In genomic region chr4:4486969-4487368, GRCh38 we compare ENCODE assay signal across 20 cellular contexts. TPM values are rescaled to one million over a fixed set of nuclear protein-coding genes. Genes with fewer than 3 reads are reported as not detected.
DNase-seq lines count a peak whose midpoint lies in the region; ATAC-seq and TF ChIP-seq lines count a peak whose summit lies in the region.
"Had no signal": no experiment of that assay in that cellular context is flagged by ENCODE, and none has a peak within 500 bp of the region (broad histone marks: within the 10 kb centered on the region; RNA-seq: fewer than 3 reads in every experiment).

No MANE protein-coding gene starts in this region.

- no peaks in the 10 kb centered on the region for H3K27me3 ChIP-seq in right lobe of liver
- no peaks in the 10 kb centered on the region for H3K27me3 ChIP-seq in PC-3 (ENCODE audit: low read length)
- H3K27me3 ChIP-seq: BE2C had no signal

- WGBS in right lobe of liver (ENCODE audit: insufficient coverage, low coverage, low lambda C conversion rate, missing lambda C conversion rate), result 24% methylated on average over 3 of the region's 3 CpGs

- H3K79me2 ChIP-seq in PC-3 (ENCODE audit: low read length), result peaks cover 12% of the 10 kb centered on the region

- no peak overlapping the region for H3K4me2 ChIP-seq in PC-3 (ENCODE audit: low read length)
- H3K4me2 ChIP-seq: GM23338 had no signal

- POLR2A ChIA-PET in PC-3 (lab: Charles Lee; ENCODE audit: unreplicated experiment), result no interaction called here

- ATAC-seq in left colon, result peak; percentile 37
- peak; percentile 71 to 84 (median 82) for ATAC-seq in right lobe of liver
- ATAC-seq in GM19397 (IDR thresholded peaks at IDR 0.05; ENCODE audit: unreplicated experiment), result no peak
- ATAC-seq in PC-3, result no peak
- no peak for ATAC-seq in GM21737 (IDR thresholded peaks at IDR 0.05; ENCODE audit: unreplicated experiment)
- ATAC-seq: GM23338 had no signal

- no peaks in the 10 kb centered on the region for H3F3A ChIP-seq in PC-3 (ENCODE audit: low read length, unreplicated experiment)

- H3K9me3 ChIP-seq in right lobe of liver, result no peaks in the 10 kb centered on the region
- no peaks in the 10 kb centered on the region for H3K9me3 ChIP-seq in PC-3 (ENCODE audit: low read length)
- H3K9me3 ChIP-seq: BE2C, Caco-2 had no signal

- TF ChIP-seq CTCF in right lobe of liver (IDR thresholded peaks at IDR 0.05) (no peak), PC-3 (conservative IDR thresholded peaks at IDR 0.05; ENCODE audit: low read depth, low read length) (no peak)

- H3K27ac ChIP-seq in right lobe of liver (no peak overlapping the region), PC-3 (ENCODE audit: low read length) (no peak overlapping the region)
- H3K27ac ChIP-seq: HL-60 had no signal

- BruUV-seq in PC-3 (replicated peaks; lab: Mats Ljungman, UMichigan), result no TSS peak

- no peak for TF ChIP-seq POLR2A in right lobe of liver (IDR thresholded peaks at IDR 0.05)

- H4K20me1 ChIP-seq in PC-3 (ENCODE audit: low read length), result 0 out of 2 replicates have a peak, but pooled peaks cover 6% of the 10 kb centered on the region

- no peaks in the 10 kb centered on the region for H3K36me3 ChIP-seq in right lobe of liver
- H3K36me3 ChIP-seq in PC-3 (ENCODE audit: low read depth, low read length), result no peaks in the 10 kb centered on the region
- H3K36me3 ChIP-seq: BE2C had no signal

- H3K4me3 ChIP-seq in right lobe of liver (no peak overlapping the region), PC-3 (ENCODE audit: low read length) (no peak overlapping the region)
- H3K4me3 ChIP-seq: GM23338 had no signal

- DNase-seq in HuH-7 (ENCODE audit: low spot score) (peak; percentile 12), NCI-H526 treated with DMSO at 0.1 percent for 48 hours (lab: John Stamatoyannopoulos, UW) (peak; percentile 14), left colon (no peak), right lobe of liver (no peak), PC-3 (no peak), cerebellar cortex (ENCODE audit: low spot score) (no peak)
- DNase-seq: ACHN; BE2C; C1 segment of cervical spinal cord; Caco-2; CD4-positive, CD25-positive, alpha-beta regulatory T cell; CD8-positive, alpha-beta memory T cell; DMS79 treated with DMSO at 0.1 percent for 48 hours; GF-D8; HCEC 1CT; KBM-7 had no signal

- intact Hi-C loops in left colon (cut with DNase I, micrococcal nuclease), result no loop called here
- intact Hi-C loops in right lobe of liver (cut with DNase I), result loop anchor here in 1 of 2 donors (10.0 kb wide), 1 partner anchor 398 kb away; no protein-coding TSS in a partner anchor
- intact Hi-C loops in PC-3 (cut with micrococcal nuclease), result no loop called here

- H3K9ac ChIP-seq in PC-3 (ENCODE audit: low read length), result no peak overlapping the region

- CTCF ChIA-PET in PC-3 (lab: Charles Lee), result no interaction called here

- peaks cover 0 to 44% (median 7%) of the 10 kb centered on the region in 4 donors for H3K4me1 ChIP-seq in right lobe of liver
- H3K4me1 ChIP-seq in PC-3 (ENCODE audit: insufficient read depth, low read length), result no peaks in the 10 kb centered on the region
- H3K4me1 ChIP-seq: BE2C had no signal

- no peak overlapping the region for H2AFZ ChIP-seq in PC-3 (ENCODE audit: low read length)
- H2AFZ ChIP-seq: GM23338 had no signal

- no peaks in the 10 kb centered on the region for H3K9me2 ChIP-seq in PC-3 (replicated peaks; ENCODE audit: low read length)

RNA-seq across cellular contexts. Expression of gene STX18, which starts 54.9 kb away (rescaled TPM):
- total RNA-seq in left colon, result 10 to 100 TPM; 37.9 to 43.3 TPM
- total RNA-seq in right lobe of liver, result 10 to 100 TPM; 11.7 to 18.4 (median 15.8) TPM
- 24.0 and 25.0 TPM in 2 replicates for total RNA-seq in PC-3 (2014; rRNA removed)

Comparison
In these comparisons a context has a peak if more than half of its experiments do, and no peak if none do; other contexts are left out.
1. DNase-seq: peak in HuH-7 (single experiment) and NCI-H526 treated with DMSO at 0.1 percent for 48 hours (single experiment); none in left colon (0 of 2), right lobe of liver (0 of 3), PC-3 (single experiment) and cerebellar cortex (single experiment).
2. ATAC-seq: peak in left colon (single experiment) and right lobe of liver (4 of 4); none in GM19397 (single experiment), PC-3 (single experiment) and GM21737 (single experiment).